ENCODE assay signal across 8 cellular contexts in the genomic region with DNA sequence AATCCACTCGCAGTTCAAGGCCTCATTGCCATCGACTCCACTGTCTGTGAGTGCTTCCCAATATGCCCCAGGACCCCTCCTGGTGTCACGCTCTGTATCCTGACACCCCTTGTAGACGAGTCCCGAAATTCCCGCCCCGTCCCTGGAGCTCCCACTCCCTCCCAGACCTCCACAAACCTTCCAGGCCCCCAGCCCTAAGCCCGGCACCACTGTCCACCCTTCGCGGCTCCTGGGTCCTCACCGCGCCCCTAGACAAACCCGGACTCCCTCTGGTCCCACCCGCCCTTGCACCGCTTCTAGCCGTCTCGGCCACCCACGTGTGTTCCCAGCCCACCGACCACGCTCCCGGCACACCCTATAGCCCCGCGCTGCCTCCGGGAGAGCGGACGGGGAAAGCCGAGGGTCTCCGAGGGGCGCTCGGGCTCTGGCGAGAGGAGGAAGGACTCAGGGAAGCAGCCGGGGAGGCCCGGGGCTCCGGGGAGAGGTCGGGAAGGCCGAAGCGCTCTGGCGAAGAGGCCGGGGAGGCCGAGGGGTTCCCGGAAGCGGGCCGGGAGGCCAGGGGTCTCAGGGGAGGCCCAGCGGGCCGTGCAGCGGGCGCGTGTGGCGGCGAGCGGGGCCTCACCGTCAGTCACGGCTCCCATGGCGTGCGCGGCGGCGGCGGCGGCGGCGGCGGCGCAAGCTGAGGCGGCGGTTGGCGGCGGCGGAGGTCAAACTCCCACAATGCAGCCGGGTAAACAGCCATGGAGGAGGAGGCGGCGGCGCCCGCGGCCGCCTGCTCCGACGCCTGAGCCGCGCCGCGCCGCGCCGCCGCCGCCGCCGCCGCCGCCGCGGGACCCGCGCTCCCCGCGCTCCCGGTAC. TPM values are rescaled to one million over a fixed set of nuclear protein-coding genes. Genes with fewer than 3 reads are reported as not detected.
DNase-seq lines count a peak whose midpoint lies in the region; ATAC-seq and TF ChIP-seq lines count a peak whose summit lies in the region.

A gene with protein sequence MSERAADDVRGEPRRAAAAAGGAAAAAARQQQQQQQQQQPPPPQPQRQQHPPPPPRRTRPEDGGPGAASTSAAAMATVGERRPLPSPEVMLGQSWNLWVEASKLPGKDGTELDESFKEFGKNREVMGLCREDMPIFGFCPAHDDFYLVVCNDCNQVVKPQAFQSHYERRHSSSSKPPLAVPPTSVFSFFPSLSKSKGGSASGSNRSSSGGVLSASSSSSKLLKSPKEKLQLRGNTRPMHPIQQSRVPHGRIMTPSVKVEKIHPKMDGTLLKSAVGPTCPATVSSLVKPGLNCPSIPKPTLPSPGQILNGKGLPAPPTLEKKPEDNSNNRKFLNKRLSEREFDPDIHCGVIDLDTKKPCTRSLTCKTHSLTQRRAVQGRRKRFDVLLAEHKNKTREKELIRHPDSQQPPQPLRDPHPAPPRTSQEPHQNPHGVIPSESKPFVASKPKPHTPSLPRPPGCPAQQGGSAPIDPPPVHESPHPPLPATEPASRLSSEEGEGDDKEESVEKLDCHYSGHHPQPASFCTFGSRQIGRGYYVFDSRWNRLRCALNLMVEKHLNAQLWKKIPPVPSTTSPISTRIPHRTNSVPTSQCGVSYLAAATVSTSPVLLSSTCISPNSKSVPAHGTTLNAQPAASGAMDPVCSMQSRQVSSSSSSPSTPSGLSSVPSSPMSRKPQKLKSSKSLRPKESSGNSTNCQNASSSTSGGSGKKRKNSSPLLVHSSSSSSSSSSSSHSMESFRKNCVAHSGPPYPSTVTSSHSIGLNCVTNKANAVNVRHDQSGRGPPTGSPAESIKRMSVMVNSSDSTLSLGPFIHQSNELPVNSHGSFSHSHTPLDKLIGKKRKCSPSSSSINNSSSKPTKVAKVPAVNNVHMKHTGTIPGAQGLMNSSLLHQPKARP (plus strand): TSS at position 718 of the 858 bp plus-strand sequence. CDS start 48,732 bp downstream, outside the sequence.
A gene (minus strand): TSS at position 656 of the 858 bp plus-strand sequence. CDS start 15 bp downstream, at position 641.

- peak within 1 kb of the TSS; percentile 89 to 97 (median 97) for H3K27ac Mint-ChIP-seq in CD14-positive monocyte

- ATAC-seq in HG03432 (IDR thresholded peaks at IDR 0.05; ENCODE audit: unreplicated experiment), result peak; percentile 77

- peaks cover 93% of the 10 kb centered on the region for H3K79me2 ChIP-seq in osteoblast (ENCODE audit: insufficient read depth, low read length)

- TF ChIP-seq POLR2A in thyroid gland (IDR thresholded peaks at IDR 0.05), result peak in 1 of 2 donors; percentile 58

- 1% methylated on average over 32 to 41 of the region's 98 CpGs for WGBS in thyroid gland, 2 donors

- H3K4me3 Mint-ChIP-seq in CD14-positive monocyte, result peak within 1 kb of the TSS; percentile 96 to 97

- H3K4me1 Mint-ChIP-seq in CD14-positive monocyte, result peaks cover 36% of the 10 kb centered on the region

- H3K4me1 ChIP-seq in SJSA1 (replicated peaks) (peaks cover 14% of the 10 kb centered on the region; the same call in 1 of the 2 replicates), osteoblast (ENCODE audit: insufficient read depth, low read length) (peaks cover 14% of the 10 kb centered on the region), thyroid gland (peaks cover 14% of the 10 kb centered on the region in 2 donors)

- peaks cover 12 to 24% of the 10 kb centered on the region in 2 donors for H3K36me3 Mint-ChIP-seq in CD14-positive monocyte

- H3K27ac ChIP-seq in SJSA1, result peak within 1 kb of the TSS; percentile 95
- H3K27ac ChIP-seq in osteoblast (ENCODE audit: low read depth, low read length), result peak within 1 kb of the TSS; percentile 82
- H3K27ac ChIP-seq in thyroid gland, result peak within 1 kb of the TSS; percentile 86 to 93 (median 87)

- H3K36me3 ChIP-seq in SJSA1 (peaks cover 14% of the 10 kb centered on the region), osteoblast (ENCODE audit: insufficient read depth, low read length) (no peaks in the 10 kb centered on the region), thyroid gland (no peaks in the 10 kb centered on the region)

- H2AFZ ChIP-seq in osteoblast (ENCODE audit: low read length), result peak within 1 kb of the TSS; percentile 93

- no peaks in the 10 kb centered on the region for H4K20me1 ChIP-seq in osteoblast (ENCODE audit: insufficient read depth, low read length)

- H3K27me3 ChIP-seq in SJSA1 (replicated peaks), result no peaks in the 10 kb centered on the region
- no peaks in the 10 kb centered on the region for H3K27me3 ChIP-seq in osteoblast (ENCODE audit: insufficient read depth, low read length)
- H3K27me3 ChIP-seq in thyroid gland, result no peaks in the 10 kb centered on the region

- peak; percentile 57 for DNase-seq in CD14-positive monocyte (ENCODE audit: low spot score)
- DNase-seq in GM19238 (ENCODE audit: insufficient read length, low spot score), result peak; percentile 51
- peak; percentile 56 to 63 for DNase-seq in SJSA1 (ENCODE audit: low read depth in 1 of 2, low spot score in 2 of 2)
- peak; percentile 77 for DNase-seq in activated naive CD4-positive, alpha-beta T cell treated with anti-CD3 and anti-CD28 coated beads, Interleukin-2, amount 50 U/mL, for 16 hours
- DNase-seq in glomerular endothelial cell (ENCODE audit: extremely low read depth, low read depth, low spot score), result no peak
- DNase-seq in osteoblast (ENCODE audit: insufficient read length, low spot score, missing footprints), result peak; percentile 94
- peak; percentile 58 to 64 for DNase-seq in thyroid gland

- H3K27me3 Mint-ChIP-seq in CD14-positive monocyte (ENCODE audit: low read depth in 3 of 3), result peaks cover 0 to 3% (median 3%) of the 10 kb centered on the region in 3 donors

- H3K4me2 ChIP-seq in osteoblast (ENCODE audit: insufficient read depth, low read length), result peak within 1 kb of the TSS; percentile 95

- H3K4me3 ChIP-seq in SJSA1, result peak within 1 kb of the TSS; percentile 98
- peak within 1 kb of the TSS; percentile 91 for H3K4me3 ChIP-seq in osteoblast (ENCODE audit: insufficient read depth, low read length)
- H3K4me3 ChIP-seq in thyroid gland (replicated peaks in 1 of 3), result peak within 1 kb of the TSS; percentile 68 to 97 (median 93)

- intact Hi-C loops in CD14-positive monocyte (cut with micrococcal nuclease) (loop anchor here (2.0 to 10.0 kb wide), 3 partner anchors 49 to 159 kb away; a partner anchor contains a TSS), thyroid gland (cut with DNase I) (loop anchor here (10.0 kb wide), 1 partner anchor 51 kb away; a partner anchor contains a TSS)

- H3K9me3 ChIP-seq in SJSA1 (replicated peaks) (0 out of 2 replicates have a peak, but pooled peaks cover 3% of the 10 kb centered on the region), osteoblast (ENCODE audit: low read depth, low read length) (no peaks in the 10 kb centered on the region), thyroid gland (no peaks in the 10 kb centered on the region)

- no peak for TF ChIP-seq CTCF in CD14-positive monocyte (IDR thresholded peaks at IDR 0.05)
- TF ChIP-seq CTCF in osteoblast (IDR thresholded peaks at IDR 0.05; ENCODE audit: extremely low read depth, low read depth, low read length), result no peak
- no peak for TF ChIP-seq CTCF in thyroid gland (IDR thresholded peaks at IDR 0.05)

- no peaks in the 10 kb centered on the region for H3K9me3 Mint-ChIP-seq in CD14-positive monocyte

RNA-seq across cellular contexts. Expression of the first gene that starts in this region (rescaled TPM):
- polyA plus RNA-seq in CD14-positive monocyte, result 1 to 10 TPM; 2.7 to 3.2 TPM
- total RNA-seq in SJSA1 (2014; rRNA removed; shearing (Covaris generic)), result 7.1 and 14.9 TPM in 2 replicates
- total RNA-seq in glomerular endothelial cell (8.7 and 21.0 TPM in 2 replicates), osteoblast (14.4 and 17.0 TPM in 2 replicates), thyroid gland (10 to 100 TPM; 23.2 to 51.8 (median 33.8) TPM)

RNA-seq across cellular contexts. Expression of the second gene that starts in this region (rescaled TPM):
- 10 to 100 TPM; 70.1 to 74.8 TPM for polyA plus RNA-seq in CD14-positive monocyte
- 86.2 and 140 TPM in 2 replicates for total RNA-seq in SJSA1 (2014; rRNA removed; shearing (Covaris generic))
- 58.3 and 59.1 TPM in 2 replicates for total RNA-seq in glomerular endothelial cell
- total RNA-seq in osteoblast, result 34.8 and 42.3 TPM in 2 replicates
- total RNA-seq in thyroid gland, result 10 to 100 TPM; 39.7 to 80.9 (median 43.1) TPM
